In genomic region chr1:1324524-1325287, GRCh38 we compare ENCODE assay signal across 8 cellular contexts. TPM values are rescaled to one million over a fixed set of nuclear protein-coding genes. Genes with fewer than 3 reads are reported as not detected.
DNase-seq lines count a peak whose midpoint lies in the region; ATAC-seq, FAIRE-seq and TF ChIP-seq lines count a peak whose summit lies in the region.

Gene CPTP (plus strand): TSS chr1:1324802. CDS start chr1:1326911, 2,109 bp downstream.
Gene INTS11 (minus strand): TSS chr1:1324660. CDS start chr1:1324608, 52 bp downstream.

- peak within 1 kb of the TSS; percentile 66; the same call in 1 of the 2 replicates for H3K27ac ChIP-seq in ACC112 (ENCODE audit: low read depth, low read length)
- H3K27ac ChIP-seq in keratinocyte (ENCODE audit: control insufficient read depth, insufficient read depth, low read length) = peak within 1 kb of the TSS; percentile 76

- H3K9me1 ChIP-seq in keratinocyte (ENCODE audit: control insufficient read depth, extremely low read depth, insufficient read depth, low read length) = no peaks in the 10 kb centered on the region

- dilution Hi-C loops in keratinocyte (cut with MboI; ENCODE audit: extremely low pct_ligation_motif_present, low sequenced_read_pairs) = no loop called here

- DNase-seq in NCI-H446 (lab: John Stamatoyannopoulos, UW) (peak; percentile 86 to 97), keratinocyte (ENCODE audit: low read depth, low spot score) (peak; percentile 64)
- DNase-seq in activated CD4-positive, CD25-positive, alpha-beta regulatory T cell treated with anti-CD3 and anti-CD28 coated beads, Interleukin-2, amount 50 U/mL, for 16 hours (ENCODE audit: low read depth, low spot score) = peak; percentile 95
- peak; percentile 95 for DNase-seq in central memory CD4-positive, alpha-beta T cell
- peak; percentile 90 to 94 (median 93) for DNase-seq in stimulated activated CD4-positive, alpha-beta T cell treated with anti-CD3 and anti-CD28 coated beads, Interleukin-12 subunit alpha, Interleukin-12 subunit beta, amount 100 ng/mL, for 48 hours (ENCODE audit: low read depth in 2 of 3, low spot score in 1 of 3)

- H3K9ac ChIP-seq in keratinocyte (ENCODE audit: control insufficient read depth, extremely low read depth, insufficient read depth, low read length) = peak within 1 kb of the TSS; percentile 88

- FAIRE-seq in keratinocyte (lab: Jason Lieb, UNC) = no peak

- TF ChIP-seq CTCF in keratinocyte (optimal IDR thresholded peaks at IDR 0.05 in 1 of 3, IDR thresholded peaks at IDR 0.05 in 1 of 3, conservative IDR thresholded peaks at IDR 0.05 in 1 of 3; ENCODE audit: extremely low read depth in 1 of 3, insufficient read depth in 2 of 3, low read length in 3 of 3) = no peak

- H3K36me3 ChIP-seq in ACC112 (ENCODE audit: insufficient read depth, low read length) (no peaks in the 10 kb centered on the region), keratinocyte (ENCODE audit: control insufficient read depth in 2 of 2, extremely low read depth in 1 of 2, insufficient read depth in 2 of 2, low read length in 2 of 2) (peaks cover 18% of the 10 kb centered on the region in 2 experiments)

- H4K20me1 ChIP-seq in keratinocyte (ENCODE audit: control insufficient read depth, extremely low read depth, insufficient read depth, low read length) = peaks cover 5% of the 10 kb centered on the region

- peak within 1 kb of the TSS; percentile 96 for H3K4me2 ChIP-seq in keratinocyte (ENCODE audit: control insufficient read depth, extremely low read depth, insufficient read depth, low read depth, low read length)

- H3K27me3 ChIP-seq in ACC112 (ENCODE audit: insufficient read depth, low read length) = no peaks in the 10 kb centered on the region
- no peaks in the 10 kb centered on the region for H3K27me3 ChIP-seq in keratinocyte (ENCODE audit: control insufficient read depth, extremely low read depth, insufficient read depth, low read length)

- H3K4me3 ChIP-seq in ACC112 (ENCODE audit: low read depth, low read length) (peak within 1 kb of the TSS; percentile 95), keratinocyte (ENCODE audit: control insufficient read depth in 2 of 3, extremely low read depth in 1 of 3, insufficient read depth in 2 of 3, low read depth in 1 of 3, low read length in 3 of 3) (peak within 1 kb of the TSS; percentile 77 to 100 (median 86))

- H3K79me2 ChIP-seq in ACC112 (ENCODE audit: control insufficient read depth, insufficient read depth, low read length, unreplicated experiment) = peaks cover 57% of the 10 kb centered on the region
- peaks cover 70% of the 10 kb centered on the region for H3K79me2 ChIP-seq in keratinocyte (ENCODE audit: control insufficient read depth, insufficient read depth, low read length)

- no peaks in the 10 kb centered on the region for H3K9me3 ChIP-seq in keratinocyte (ENCODE audit: control insufficient read depth, low read depth, low read length)

- ATAC-seq in GM18861 (IDR thresholded peaks at IDR 0.05; ENCODE audit: unreplicated experiment) = peak; percentile 61
- ATAC-seq in HG03095 (IDR thresholded peaks at IDR 0.05; ENCODE audit: unreplicated experiment) = peak; percentile 65

- H2AFZ ChIP-seq in ACC112 (ENCODE audit: low read length, unreplicated experiment) (peak within 1 kb of the TSS; percentile 68), keratinocyte (ENCODE audit: control insufficient read depth, low read length) (peak within 1 kb of the TSS; percentile 15)

- H3K4me1 ChIP-seq in ACC112 (ENCODE audit: control insufficient read depth, insufficient read depth, low read length, unreplicated experiment) (peaks cover 32% of the 10 kb centered on the region), keratinocyte (ENCODE audit: control insufficient read depth, extremely low read depth, insufficient read depth, low read length) (peaks cover 18% of the 10 kb centered on the region)

RNA-seq across cellular contexts. Expression of gene CPTP, which starts in this region (rescaled TPM):
- 5.8 to 14.0 TPM (median 11.8 TPM) in 3 replicates for polyA plus RNA-seq in keratinocyte
- 4.4 TPM for polyA plus RNA-seq in keratinocyte (2011; ENCODE audit: low read depth)
- 9.4 and 26.1 TPM in 2 replicates for polyA plus RNA-seq in keratinocyte (2011; cell fraction: cytosol; rRNA removed)
- 8.9 and 14.9 TPM in 2 replicates for polyA plus RNA-seq in keratinocyte (2011; cell fraction: nucleus; rRNA removed)
- 20.3 and 26.7 TPM in 2 replicates for polyA plus RNA-seq in keratinocyte (2012; ENCODE audit: low replicate concordance)
- 3.9 to 12.4 TPM (median 7.6 TPM) in 3 replicates for polyA minus RNA-seq in keratinocyte
- 65.6 TPM for polyA minus RNA-seq in keratinocyte (2011; cell fraction: cytosol; rRNA and poly(A)+ RNA removed)
- polyA minus RNA-seq in keratinocyte (2011; cell fraction: nucleus; rRNA and poly(A)+ RNA removed) = 11.9 and 14.7 TPM in 2 replicates

RNA-seq across cellular contexts. Expression of gene INTS11, which starts in this region (rescaled TPM):
- 70.4 to 89.8 TPM (median 76.9 TPM) in 3 replicates for polyA plus RNA-seq in keratinocyte
- 33.3 TPM for polyA plus RNA-seq in keratinocyte (2011; ENCODE audit: low read depth)
- 53.8 and 70.3 TPM in 2 replicates for polyA plus RNA-seq in keratinocyte (2011; cell fraction: cytosol; rRNA removed)
- 165 and 204 TPM in 2 replicates for polyA plus RNA-seq in keratinocyte (2011; cell fraction: nucleus; rRNA removed)
- polyA plus RNA-seq in keratinocyte (2012; ENCODE audit: low replicate concordance) = 69.7 and 83.9 TPM in 2 replicates
- 73.3 to 216 TPM (median 94.2 TPM) in 3 replicates for polyA minus RNA-seq in keratinocyte
- 63.5 TPM for polyA minus RNA-seq in keratinocyte (2011; cell fraction: cytosol; rRNA and poly(A)+ RNA removed)
- 66.9 and 70.7 TPM in 2 replicates for polyA minus RNA-seq in keratinocyte (2011; cell fraction: nucleus; rRNA and poly(A)+ RNA removed)

Comparison
In these comparisons a context has a peak if more than half of its experiments do, and no peak if none do; other contexts are left out.
1. Peak in every context shown above with its lines: DNase-seq, ATAC-seq, H3K4me3 ChIP-seq and H3K27ac ChIP-seq.